29 cellular contexts compared by ENCODE assay signal in genomic region chr4:52789774-52790173, GRCh38. TPM values are rescaled to one million over a fixed set of nuclear protein-coding genes. Genes with fewer than 3 reads are reported as not detected.
"Had no signal": no experiment of that assay in that cellular context is flagged by ENCODE, and none has a peak within 500 bp of the region (broad histone marks: within the 10 kb centered on the region; RNA-seq: fewer than 3 reads in every experiment).

No MANE protein-coding gene starts in this region.

- H3K4me3 ChIP-seq: colonic mucosa, coronary artery, dorsolateral prefrontal cortex, esophagus muscularis mucosa, esophagus squamous epithelium, gastrocnemius medialis, gastroesophageal sphincter, heart left ventricle, heart right ventricle had no signal

- H3K9me3 ChIP-seq: colonic mucosa, esophagus muscularis mucosa, esophagus squamous epithelium, gastrocnemius medialis, gastroesophageal sphincter, heart left ventricle, heart right ventricle had no signal

- H3K27ac ChIP-seq: colonic mucosa, coronary artery, dorsolateral prefrontal cortex, epithelial cell of prostate, esophagus muscularis mucosa, esophagus squamous epithelium, foreskin keratinocyte, gastrocnemius medialis, gastroesophageal sphincter, heart left ventricle, heart right ventricle had no signal

- H3K9me3 Mint-ChIP-seq: effector memory CD8-positive, alpha-beta T cell; endodermal cell had no signal

- H3K4me1 ChIP-seq: colonic mucosa, esophagus muscularis mucosa, esophagus squamous epithelium, foreskin keratinocyte, gastrocnemius medialis, gastroesophageal sphincter, heart left ventricle, heart right ventricle had no signal

- H3K27me3 Mint-ChIP-seq: dendritic cell treated with granulocyte-macrophage colony-stimulating factor and Interleukin-4, amounts not matched to agents 40 ng/mL and 50 ng/mL, for 4 days had no signal

- H3K27me3 ChIP-seq: colonic mucosa, dorsolateral prefrontal cortex, esophagus muscularis mucosa, esophagus squamous epithelium, foreskin keratinocyte, gastrocnemius medialis, gastroesophageal sphincter, heart left ventricle, heart right ventricle had no signal

- H3K36me3 ChIP-seq: colonic mucosa, esophagus muscularis mucosa, esophagus squamous epithelium, gastrocnemius medialis, gastroesophageal sphincter, heart left ventricle, heart right ventricle had no signal

- ATAC-seq: effector memory CD8-positive, alpha-beta T cell; esophagus mucosa; foreskin keratinocyte; gastrocnemius medialis; gastroesophageal sphincter; heart left ventricle; heart right ventricle had no signal

- H3K27ac Mint-ChIP-seq: dendritic cell treated with granulocyte-macrophage colony-stimulating factor and Interleukin-4, amounts not matched to agents 40 ng/mL and 50 ng/mL, for 4 days; effector memory CD8-positive, alpha-beta T cell; endodermal cell had no signal

- DNase-seq: colonic mucosa; cortex of kidney; dermis blood vessel endothelial cell; dorsolateral prefrontal cortex; effector CD4-positive, alpha-beta T cell; effector CD8-positive, alpha-beta T cell; effector memory CD4-positive, alpha-beta T cell; effector memory CD8-positive, alpha-beta T cell; endodermal cell; erythroblast; esophagus squamous epithelium; foreskin fibroblast; foreskin keratinocyte; foreskin melanocyte; gastrocnemius medialis; glutamatergic neuron; head of caudate nucleus; heart left ventricle; heart right ventricle had no signal

- FAIRE-seq: colon, endometrium, endothelial cell of umbilical vein, frontal cortex had no signal

- H3K4me3 Mint-ChIP-seq: dendritic cell treated with granulocyte-macrophage colony-stimulating factor and Interleukin-4, amounts not matched to agents 40 ng/mL and 50 ng/mL, for 4 days; effector memory CD8-positive, alpha-beta T cell; endodermal cell had no signal

RNA-seq across cellular contexts. Expression of gene ERVMER34-1, which starts 38.5 kb away (rescaled TPM):
- total RNA-seq: endothelial cell of umbilical vein, gastrocnemius medialis had no signal
